In the genomic region with DNA sequence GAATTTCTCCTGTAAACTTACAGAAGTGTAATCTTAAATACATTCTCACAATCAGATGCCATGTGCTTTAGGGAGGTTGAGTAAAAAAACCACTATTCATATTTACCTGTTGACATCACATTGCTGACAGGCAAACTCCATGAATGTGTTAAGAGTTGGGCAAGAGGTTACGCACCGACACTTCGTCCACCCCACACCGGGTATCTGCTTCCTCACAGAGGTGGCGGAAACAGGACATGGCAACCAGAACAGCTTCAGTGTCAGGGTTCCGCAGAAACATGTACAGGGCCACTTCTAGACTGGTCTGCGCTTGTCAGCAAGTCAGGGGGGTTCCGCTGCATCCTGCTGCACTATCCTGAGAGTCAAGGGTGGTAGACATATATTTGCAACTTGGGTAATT, we compare ENCODE assay signal across 6 cellular contexts.
DNase-seq lines count a peak whose midpoint lies in the region; ATAC-seq, FAIRE-seq and TF ChIP-seq lines count a peak whose summit lies in the region.
"Not testable (repeated sequence)": the region's sequence is repeated elsewhere in the genome, so short reads cannot be mapped to it uniquely, and the experiment has no call there.

No MANE protein-coding gene starts in this region.

- TF ChIP-seq EP300 in sigmoid colon (IDR thresholded peaks at IDR 0.05), result not testable (repeated sequence)

- H3K9ac ChIP-seq in kidney (ENCODE audit: low read length in 2 of 2); trophoblast cell (ENCODE audit: low read length): not testable (repeated sequence)

- H3K9me3 ChIP-seq in RWPE2 (ENCODE audit: severe bottlenecking); kidney (ENCODE audit: control insufficient read depth in 1 of 2, low read length in 2 of 2); trophoblast cell (ENCODE audit: insufficient read depth, low read depth, low read length); sigmoid colon: not testable (repeated sequence)

- H3K4me1 ChIP-seq in RWPE2 (ENCODE audit: insufficient read depth, poor library complexity, severe bottlenecking); kidney (ENCODE audit: control insufficient read depth in 1 of 2, insufficient read depth in 1 of 2, low read depth in 1 of 2, low read length in 2 of 2); trophoblast cell (ENCODE audit: control insufficient read depth in 1 of 2, insufficient read depth in 2 of 2, low read length in 2 of 2); sigmoid colon: not testable (repeated sequence)

- H3K4ac ChIP-seq in trophoblast cell (ENCODE audit: low read depth, low read length), result not testable (repeated sequence)

- H2BK12ac ChIP-seq in trophoblast cell (ENCODE audit: low read length), result not testable (repeated sequence)

- TF ChIP-seq CTCF in RWPE2 (IDR thresholded peaks at IDR 0.05; ENCODE audit: poor library complexity, severe bottlenecking); chondrocyte (IDR thresholded peaks at IDR 0.05); kidney (IDR thresholded peaks at IDR 0.05; ENCODE audit: borderline replicate concordance, extremely low read depth, insufficient read depth); sigmoid colon (IDR thresholded peaks at IDR 0.05): not testable (repeated sequence)

- H3K27ac Mint-ChIP-seq in chondrocyte (ENCODE audit: unreplicated experiment), result not testable (repeated sequence)

- not testable (repeated sequence) for H3K4me3 ChIP-seq in RWPE2 (ENCODE audit: severe bottlenecking); kidney (ENCODE audit: low read length in 2 of 2); trophoblast cell (ENCODE audit: low read depth, low read length); sigmoid colon

- H3K36me3 Mint-ChIP-seq in chondrocyte (ENCODE audit: low read depth), result not testable (repeated sequence)

- not testable (repeated sequence) for H4K91ac ChIP-seq in trophoblast cell (ENCODE audit: low read depth, low read length)

- WGBS in trophoblast cell (ENCODE audit: extremely low coverage, insufficient coverage, insufficient read length), result no CpG with 5 or more reads among the region's 8 CpGs
- 82 to 88% methylated on average over 8 of the region's 8 CpGs for WGBS in sigmoid colon, 2 donors

- not testable (repeated sequence) for H3K18ac ChIP-seq in trophoblast cell (ENCODE audit: low read length)

- H3K36me3 ChIP-seq in RWPE2 (ENCODE audit: low read depth); kidney (ENCODE audit: control insufficient read depth in 1 of 2, insufficient read depth in 2 of 2, low read length in 2 of 2); trophoblast cell (ENCODE audit: control insufficient read depth in 1 of 2, insufficient read depth in 2 of 2, low read length in 2 of 2); sigmoid colon: not testable (repeated sequence)

- not testable (repeated sequence) for ATAC-seq in RWPE2 (ENCODE audit: low read depth)

- not testable (repeated sequence) for FAIRE-seq in kidney (lab: Jason Lieb, UNC)

- DNase-seq in RWPE2 (ENCODE audit: low spot score), result peak; percentile 61
- DNase-seq in chondrocyte (ENCODE audit: low spot score), result peak; percentile 85
- peak; percentile 2 for DNase-seq in effector CD4-positive, alpha-beta T cell
- DNase-seq in kidney, result peak; percentile 51
- DNase-seq in trophoblast cell, result peak; percentile 75 to 80
- DNase-seq in sigmoid colon, result peak; percentile 62

- H3K27me3 Mint-ChIP-seq in chondrocyte (ENCODE audit: low read depth), result not testable (repeated sequence)

- H2BK5ac ChIP-seq in trophoblast cell (ENCODE audit: low read depth, low read length, poor library complexity), result not testable (repeated sequence)

- H3K4me1 Mint-ChIP-seq in chondrocyte (ENCODE audit: low read depth), result not testable (repeated sequence)

- H3K79me1 ChIP-seq in trophoblast cell (ENCODE audit: low read length), result not testable (repeated sequence)

- not testable (repeated sequence) for H3K23ac ChIP-seq in trophoblast cell (ENCODE audit: low read length)

- H2AFZ ChIP-seq in trophoblast cell (ENCODE audit: insufficient read depth, low read length, poor library complexity), result not testable (repeated sequence)

- H3K79me2 ChIP-seq in trophoblast cell (ENCODE audit: control insufficient read depth, insufficient read depth, low read length, poor library complexity), result not testable (repeated sequence)

- TF ChIP-seq POLR2A in sigmoid colon (IDR thresholded peaks at IDR 0.05), result not testable (repeated sequence)

- H3K14ac ChIP-seq in trophoblast cell (ENCODE audit: low read length), result not testable (repeated sequence)

- H3K9me3 Mint-ChIP-seq in chondrocyte (ENCODE audit: low read depth), result peaks cover 28% of the 10 kb centered on the region

- intact Hi-C loops in kidney (cut with DNase I); sigmoid colon (cut with DNase I): not testable (repeated sequence)

- not testable (repeated sequence) for H4K12ac ChIP-seq in trophoblast cell (ENCODE audit: low read depth, low read length)

- H2AK5ac ChIP-seq in trophoblast cell (ENCODE audit: low read length), result not testable (repeated sequence)

- not testable (repeated sequence) for H3K27ac ChIP-seq in RWPE2 (ENCODE audit: poor library complexity, severe bottlenecking); kidney (ENCODE audit: low read depth in 2 of 2, low read length in 2 of 2); trophoblast cell (ENCODE audit: low read depth, low read length); sigmoid colon

- H3K27me3 ChIP-seq in RWPE2 (ENCODE audit: insufficient read depth, poor library complexity, severe bottlenecking); trophoblast cell (ENCODE audit: insufficient read depth, low read length); sigmoid colon: not testable (repeated sequence)

- H3K4me2 ChIP-seq in trophoblast cell (ENCODE audit: low read length), result not testable (repeated sequence)

- not testable (repeated sequence) for H4K8ac ChIP-seq in trophoblast cell (ENCODE audit: low read depth, low read length)

- not testable (repeated sequence) for H2BK120ac ChIP-seq in trophoblast cell (ENCODE audit: insufficient read depth, low read length, poor library complexity)

- H3K4me3 Mint-ChIP-seq in chondrocyte (ENCODE audit: unreplicated experiment), result not testable (repeated sequence)

Comparison
In these comparisons a context has a peak if more than half of its experiments do, and no peak if none do; other contexts are left out.
1. DNase-seq: peak in every context shown above with its lines; median percentile 85 in chondrocyte; 78 in trophoblast cell; 62 in sigmoid colon; 61 in RWPE2; 51 in kidney; 2 in effector CD4-positive, alpha-beta T cell.